Comparison of ENCODE assay signal across 1 cellular context in the genomic region with DNA sequence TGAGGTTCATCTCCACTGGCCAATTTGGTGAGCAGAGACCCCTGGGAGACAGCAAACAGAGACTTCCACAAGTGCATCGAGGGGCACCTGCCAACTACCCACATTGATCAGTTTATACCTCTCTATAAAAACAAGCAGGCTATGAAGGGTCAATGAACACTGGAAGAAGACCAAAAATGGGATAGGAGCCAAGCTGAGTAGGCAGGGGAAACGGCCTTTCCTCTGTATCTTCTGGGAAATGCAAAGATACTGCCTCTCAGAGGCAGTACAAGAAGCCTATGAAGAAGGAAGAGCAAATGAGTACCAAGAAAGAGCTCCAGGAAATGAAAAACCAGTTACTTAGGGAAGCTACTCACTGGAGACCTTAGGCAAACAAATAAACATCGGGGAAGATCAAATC.
TF ChIP-seq lines count a peak whose summit lies in the region.

No MANE protein-coding gene starts in this region.

TF ChIP-seq in HepG2, 621 proteins besides CTCF, POLR2A, EP300 and RAD21 (continued from another document):
- TF ChIP-seq, protein P1, sequence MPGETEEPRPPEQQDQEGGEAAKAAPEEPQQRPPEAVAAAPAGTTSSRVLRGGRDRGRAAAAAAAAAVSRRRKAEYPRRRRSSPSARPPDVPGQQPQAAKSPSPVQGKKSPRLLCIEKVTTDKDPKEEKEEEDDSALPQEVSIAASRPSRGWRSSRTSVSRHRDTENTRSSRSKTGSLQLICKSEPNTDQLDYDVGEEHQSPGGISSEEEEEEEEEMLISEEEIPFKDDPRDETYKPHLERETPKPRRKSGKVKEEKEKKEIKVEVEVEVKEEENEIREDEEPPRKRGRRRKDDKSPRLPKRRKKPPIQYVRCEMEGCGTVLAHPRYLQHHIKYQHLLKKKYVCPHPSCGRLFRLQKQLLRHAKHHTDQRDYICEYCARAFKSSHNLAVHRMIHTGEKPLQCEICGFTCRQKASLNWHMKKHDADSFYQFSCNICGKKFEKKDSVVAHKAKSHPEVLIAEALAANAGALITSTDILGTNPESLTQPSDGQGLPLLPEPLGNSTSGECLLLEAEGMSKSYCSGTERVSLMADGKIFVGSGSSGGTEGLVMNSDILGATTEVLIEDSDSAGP (CRISPR knock-in tag; IDR thresholded peaks at IDR 0.05; ENCODE audit: borderline replicate concordance): no peak
- no peak for TF ChIP-seq FOXA3 (CRISPR knock-in tag; IDR thresholded peaks at IDR 0.05)
- TF ChIP-seq THAP9 (CRISPR knock-in tag; IDR thresholded peaks at IDR 0.05; ENCODE audit: borderline replicate concordance): no peak
- no peak for TF ChIP-seq ZNF687 (CRISPR knock-in tag; IDR thresholded peaks at IDR 0.05)
- TF ChIP-seq RFX1 (IDR thresholded peaks at IDR 0.05): no peak
- no peak for TF ChIP-seq HCFC1 (IDR thresholded peaks at IDR 0.05; ENCODE audit: low read depth, low read length)
- TF ChIP-seq TBX3 (IDR thresholded peaks at IDR 0.05; ENCODE audit: borderline replicate concordance): no peak
TF ChIP-seq in HepG2: peak in this region for 0.
